In the genomic region with DNA sequence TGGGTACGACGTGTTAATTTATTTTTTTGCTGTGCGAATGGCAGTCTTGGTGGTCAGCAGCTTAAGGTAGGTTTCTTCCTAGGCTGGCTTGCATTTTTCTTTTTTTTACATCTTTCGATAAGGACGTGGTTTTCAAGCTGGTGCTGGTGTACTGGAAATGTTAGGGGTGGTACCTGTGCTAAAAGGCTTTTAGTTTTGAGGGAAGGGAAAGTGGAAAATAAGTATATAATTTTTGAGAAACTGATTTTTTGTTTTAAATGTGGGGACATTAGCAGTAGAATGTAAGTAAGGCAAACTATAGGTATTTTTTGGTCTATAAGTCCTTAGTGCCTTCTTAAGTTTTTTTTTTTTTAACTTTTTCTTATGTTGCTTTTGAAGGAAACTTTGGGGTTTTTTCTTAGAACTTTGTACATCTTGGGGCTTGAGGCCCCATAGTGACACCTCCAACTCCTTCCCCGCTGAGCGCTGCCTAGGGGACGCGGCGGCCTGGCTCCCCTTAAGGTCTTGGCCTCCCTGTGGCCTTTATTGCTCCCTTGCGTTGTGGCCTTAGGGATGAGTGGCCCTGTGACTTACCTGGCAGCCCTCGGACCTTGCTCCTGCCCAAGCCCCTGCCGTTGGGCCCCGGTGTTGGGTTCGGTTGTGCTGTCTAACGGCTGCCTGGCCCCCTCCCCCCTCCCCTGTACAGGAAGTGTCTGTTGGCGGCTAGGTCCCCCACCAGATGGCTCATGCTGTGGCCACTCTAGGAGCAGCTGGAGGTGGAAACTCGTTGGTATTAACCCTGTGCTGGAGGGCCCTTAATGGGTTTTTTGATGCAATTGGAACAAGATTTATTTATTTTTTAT, we compare ENCODE assay signal across 8 cellular contexts.
DNase-seq lines count a peak whose midpoint lies in the region; ATAC-seq and TF ChIP-seq lines count a peak whose summit lies in the region.

No MANE protein-coding gene starts in this region.

- H4K20me1 ChIP-seq in OCI-LY1 (ENCODE audit: insufficient read depth, low read length) = no peaks in the 10 kb centered on the region

- no peaks in the 10 kb centered on the region for H3K9me2 ChIP-seq in OCI-LY1 (ENCODE audit: low read depth, low read length)

- TF ChIP-seq CTCF in OCI-LY1 (IDR thresholded peaks at IDR 0.05; ENCODE audit: low read length) (no peak; the same call in 1 of the 2 replicates), epithelial cell of esophagus (IDR thresholded peaks at IDR 0.05; ENCODE audit: insufficient read depth, low read depth, low read length, missing control alignments) (peak; percentile 20)

- H3F3A ChIP-seq in OCI-LY1 (ENCODE audit: insufficient read depth, low read length) = no peaks in the 10 kb centered on the region

- H3K4me3 ChIP-seq in OCI-LY1 (ENCODE audit: low read depth, low read length, poor library complexity, severe bottlenecking) (peak overlapping the region; percentile 84), epithelial cell of esophagus (ENCODE audit: low read length) (peak overlapping the region; percentile 94)

- H3K9ac ChIP-seq in OCI-LY1 (ENCODE audit: low read length) = peak overlapping the region; percentile 87

- H2AFZ ChIP-seq in OCI-LY1 (ENCODE audit: low read length) = no peak overlapping the region

- ATAC-seq in GM19452 (IDR thresholded peaks at IDR 0.05; ENCODE audit: unreplicated experiment) = peak; percentile 80

- peak overlapping the region; percentile 81 for H3K27ac ChIP-seq in OCI-LY1 (ENCODE audit: low read depth, low read length, poor library complexity, severe bottlenecking)

- peaks cover 13% of the 10 kb centered on the region for H3K4me1 ChIP-seq in OCI-LY1 (ENCODE audit: insufficient read depth, low read length, severe bottlenecking)

- no peaks in the 10 kb centered on the region for H3K9me3 ChIP-seq in OCI-LY1 (ENCODE audit: low read length)

- H3K36me3 ChIP-seq in OCI-LY1 (ENCODE audit: insufficient read depth, low read length) = peaks cover 29% of the 10 kb centered on the region

- H3K27me3 ChIP-seq in OCI-LY1 (ENCODE audit: insufficient read depth, low read length) = no peaks in the 10 kb centered on the region

- H3K4me2 ChIP-seq in OCI-LY1 (ENCODE audit: low read length) = peak overlapping the region; percentile 89

- H3K79me2 ChIP-seq in OCI-LY1 (ENCODE audit: insufficient read depth, low read length) = no peaks in the 10 kb centered on the region

- DNase-seq in C1 segment of cervical spinal cord (lab: John Stamatoyannopoulos, UW) = peak in 13 of 14 donors; percentile 14 to 83 (median 71)
- DNase-seq in HuH-7.5 (ENCODE audit: low spot score) = peak; percentile 93
- peak; percentile 86 for DNase-seq in activated CD8-positive, alpha-beta memory T cell treated with anti-CD3 and anti-CD28 coated beads, Interleukin-2, amount 50 U/mL, for 48 hours
- DNase-seq in epithelial cell of esophagus (ENCODE audit: low read depth) = peak; percentile 89
- DNase-seq in middle frontal gyrus (ENCODE audit: extremely low spot score, low spot score) = peak; percentile 74
- DNase-seq in stimulated activated CD8-positive, alpha-beta memory T cell treated with anti-CD3 and anti-CD28 coated beads, Interleukin-15, amount 100 ng/mL, for 48 hours (ENCODE audit: low read depth in 2 of 2) = peak; percentile 59 to 64

Comparison
In these comparisons a context has a peak if more than half of its experiments do, and no peak if none do; other contexts are left out.
1. Peak in every context shown above with its lines: DNase-seq, ATAC-seq, H3K4me3 ChIP-seq and H3K27ac ChIP-seq.